In the genomic region with DNA sequence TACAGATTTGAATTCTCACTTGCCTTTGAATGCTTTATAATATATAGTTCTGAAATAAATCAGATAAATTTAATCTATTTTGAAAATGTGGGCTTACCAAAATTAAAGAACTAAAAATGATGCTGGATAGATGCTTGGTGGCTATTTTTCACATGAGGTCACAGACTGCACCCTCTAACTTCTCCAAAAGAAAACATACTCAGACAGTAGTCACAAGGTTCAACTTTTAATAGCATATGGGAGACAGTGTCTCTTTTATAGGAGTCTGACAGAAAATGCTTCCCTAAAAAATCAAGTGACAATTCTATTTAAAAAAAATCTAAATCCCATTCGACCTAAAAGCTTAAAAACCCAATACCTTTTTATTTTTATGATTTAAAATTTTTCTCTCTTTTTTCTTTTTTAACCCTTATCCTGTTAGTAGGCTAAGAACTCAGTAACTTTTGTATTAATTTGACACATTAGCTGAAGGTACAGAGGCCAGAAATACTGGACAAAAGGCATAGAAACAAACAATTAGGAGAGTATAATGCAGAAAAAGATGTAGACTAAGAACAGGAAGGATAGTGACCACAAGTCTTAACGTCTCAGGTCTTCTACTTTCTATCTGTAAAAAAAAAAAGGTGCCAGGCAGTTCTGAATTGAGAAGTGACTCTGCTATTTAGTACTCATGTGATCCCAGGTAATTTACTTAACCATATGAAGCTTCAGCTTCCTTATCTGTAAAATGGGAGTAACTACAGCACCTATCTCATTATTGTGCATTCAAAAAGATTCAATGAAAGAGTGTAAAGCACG, we compare ENCODE assay signal across 14 cellular contexts. TPM values are rescaled to one million over a fixed set of nuclear protein-coding genes. Genes with fewer than 3 reads are reported as not detected.
DNase-seq lines count a peak whose midpoint lies in the region; ATAC-seq and TF ChIP-seq lines count a peak whose summit lies in the region.
"Had no signal": no experiment of that assay in that cellular context is flagged by ENCODE, and none has a peak within 500 bp of the region (broad histone marks: within the 10 kb centered on the region; RNA-seq: fewer than 3 reads in every experiment).

No MANE protein-coding gene starts in this region.

- H3K9me2 ChIP-seq in Loucy (replicated peaks; ENCODE audit: low read depth, low read length), result no peaks in the 10 kb centered on the region

- no peaks in the 10 kb centered on the region for H3F3A ChIP-seq in Loucy (ENCODE audit: low read depth)

- H2AFZ ChIP-seq in Loucy (ENCODE audit: low read length), result 0 out of 2 replicates have a peak overlapping the region, but pooled peaks have one; percentile 0

- no peaks in the 10 kb centered on the region for H3K36me3 ChIP-seq in Loucy (ENCODE audit: insufficient read depth, low read length)
- H3K36me3 ChIP-seq in testis (ENCODE audit: low read depth, missing control alignments), result no peaks in the 10 kb centered on the region
- H3K36me3 ChIP-seq: BE2C had no signal

- H4K20me1 ChIP-seq in Loucy (ENCODE audit: insufficient read depth, low read length, poor library complexity, severe bottlenecking), result no peaks in the 10 kb centered on the region

- H3K4me2 ChIP-seq in Loucy (ENCODE audit: low read depth, low read length, poor library complexity, severe bottlenecking), result peak overlapping the region; percentile 44

- WGBS in testis, 2 donors, result 68 to 83% methylated on average over 3 of the region's 3 CpGs

- H3K9me3 ChIP-seq in Loucy (ENCODE audit: insufficient read depth, low read depth, low read length), result no peaks in the 10 kb centered on the region
- no peaks in the 10 kb centered on the region for H3K9me3 ChIP-seq in testis
- H3K9me3 ChIP-seq: BE2C had no signal

- ATAC-seq in GM18498 (IDR thresholded peaks at IDR 0.05; ENCODE audit: unreplicated experiment) (peak; percentile 92), GM19463 (IDR thresholded peaks at IDR 0.05; ENCODE audit: unreplicated experiment) (peak; percentile 96), HG02938 (IDR thresholded peaks at IDR 0.05; ENCODE audit: unreplicated experiment) (peak; percentile 87)
- ATAC-seq: activated CD4-positive, CD25-positive, alpha-beta regulatory T cell treated with anti-CD3 and anti-CD28 coated beads, Interleukin-2, amount 50 U/mL, for 24 hours had no signal

- no peaks in the 10 kb centered on the region for H3K79me2 ChIP-seq in Loucy (ENCODE audit: insufficient read depth, low read length)

- H3K4me3 ChIP-seq in Loucy (ENCODE audit: low read length, poor library complexity, severe bottlenecking), result peak overlapping the region; percentile 45
- no peak overlapping the region for H3K4me3 ChIP-seq in testis
- H3K4me3 ChIP-seq: coronary artery had no signal

- no peak for DNase-seq in testis
- no peak for DNase-seq in NCI-H526 treated with DMSO at 0.1 percent for 48 hours (lab: John Stamatoyannopoulos, UW)
- DNase-seq in NCI-H2107 (lab: John Stamatoyannopoulos, UW), result no peak
- DNase-seq in cerebellar nuclear complex (lab: John Stamatoyannopoulos, UW), result no peak
- DNase-seq: BE2C; H9; NCI-H510A; stimulated activated naive CD4-positive, alpha-beta T cell treated with Interleukin-2 at 50 U/mL for 16 hours had no signal

- no peak for TF ChIP-seq POLR2A in testis (IDR thresholded peaks at IDR 0.05)

- H3K4me1 ChIP-seq in Loucy (ENCODE audit: insufficient read depth, low read length, poor library complexity, severe bottlenecking), result peaks cover 39% of the 10 kb centered on the region
- H3K4me1 ChIP-seq in testis, result no peaks in the 10 kb centered on the region
- H3K4me1 ChIP-seq: BE2C had no signal

- H3K27ac ChIP-seq in testis, result no peak overlapping the region
- H3K27ac ChIP-seq: coronary artery had no signal

- TF ChIP-seq CTCF in Loucy (conservative IDR thresholded peaks at IDR 0.05; ENCODE audit: low read length) (no peak), testis (IDR thresholded peaks at IDR 0.05) (no peak)

- H3K27me3 ChIP-seq in Loucy (ENCODE audit: insufficient read depth, low read length, poor library complexity, severe bottlenecking) (no peaks in the 10 kb centered on the region), testis (no peaks in the 10 kb centered on the region)
- H3K27me3 ChIP-seq: BE2C had no signal

- intact Hi-C loops in testis (cut with DNase I; ENCODE audit: low total_unique reads), result no loop called here

- H3K9ac ChIP-seq in Loucy (ENCODE audit: low read depth, low read length, poor library complexity, severe bottlenecking), result no peak overlapping the region

RNA-seq across cellular contexts. Expression of a gene that starts 7.6 kb away (rescaled TPM):
- total RNA-seq in testis, result 1 to 10 TPM; 2.2 to 3.2 TPM
- polyA plus RNA-seq in testis (ENCODE audit: insufficient read depth, low read depth, low replicate concordance), result 6.7 TPM

RNA-seq across cellular contexts. Expression of a gene that starts 7.8 kb away (rescaled TPM):
- 10 to 100 TPM; 31.7 to 37.0 TPM for total RNA-seq in testis
- polyA plus RNA-seq in testis (ENCODE audit: insufficient read depth, low read depth, low replicate concordance), result 22.3 TPM
